ENCODE assay signal across 8 cellular contexts in the genomic region with DNA sequence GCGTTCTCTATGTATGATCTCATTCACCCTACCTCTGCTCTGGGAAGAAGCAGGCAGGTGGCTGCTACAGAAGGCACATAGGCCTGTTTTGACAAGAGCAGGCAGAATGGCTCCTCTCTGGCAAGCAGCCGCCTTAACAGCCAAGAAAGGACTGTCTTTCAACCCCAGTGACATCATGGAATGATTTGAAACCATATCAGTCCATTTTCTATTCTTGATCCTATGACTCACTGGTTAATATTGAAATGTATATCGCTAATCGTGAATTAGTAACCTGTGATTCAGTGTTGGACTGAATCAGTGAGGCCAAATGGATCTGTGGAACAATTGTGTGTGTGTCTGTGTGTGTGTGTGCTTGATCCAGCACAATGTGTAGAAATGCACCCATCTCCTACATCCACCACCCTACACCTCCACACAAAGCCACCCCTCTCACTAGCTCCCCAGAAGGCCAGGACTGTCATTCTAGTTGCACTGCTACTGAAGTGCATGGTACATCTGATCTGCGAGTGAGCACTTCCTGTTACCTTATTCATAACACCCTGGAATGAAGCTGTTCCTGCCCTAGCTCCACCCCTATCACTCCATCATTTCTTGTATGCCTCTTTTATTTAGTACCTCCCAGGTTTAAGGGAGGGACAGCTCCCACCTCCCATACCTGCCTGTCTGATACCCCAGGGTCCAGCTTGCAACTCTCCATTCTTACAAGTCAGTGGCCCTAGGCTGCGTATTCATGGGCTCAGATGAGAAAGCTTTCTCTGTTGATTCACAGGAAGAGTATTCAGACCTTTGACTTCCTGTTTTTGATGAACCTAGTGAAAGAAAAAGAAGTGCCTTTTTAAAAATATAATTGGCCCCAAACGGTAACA.
A peak's percentile ranks its signal among the peaks of the same experiment; 100 is the strongest.
DNase-seq lines count a peak whose midpoint lies in the region; ATAC-seq lines count a peak whose summit lies in the region.

No MANE protein-coding gene starts in this region.

- peaks cover 18% of the 10 kb centered on the region for H3K36me3 Mint-ChIP-seq in T-helper 2 cell treated with Interferon-gamma antibody and Interleukin-4, amounts not matched to agents 5 μg/mL and 100 μg/mL, for 36 hours (ENCODE audit: low read depth)
- H3K36me3 Mint-ChIP-seq in effector memory CD8-positive, alpha-beta T cell (ENCODE audit: insufficient read depth) = no peaks in the 10 kb centered on the region

- H3K4me3 Mint-ChIP-seq in T-helper 2 cell treated with Interferon-gamma antibody and Interleukin-4, amounts not matched to agents 5 μg/mL and 100 μg/mL, for 36 hours = peak overlapping the region; percentile 67
- peak overlapping the region; percentile 40 to 65 for H3K4me3 Mint-ChIP-seq in effector memory CD8-positive, alpha-beta T cell

- peak; percentile 55 for DNase-seq in activated T-cell treated with anti-CD3 and anti-CD28 coated beads for 24 hours (ENCODE audit: low read depth)
- DNase-seq in activated T-cell treated with anti-CD3 and anti-CD28 coated beads for 4 hours = no peak
- DNase-seq in T-helper 2 cell treated with Interferon-gamma antibody and Interleukin-4, amounts not matched to agents 5 μg/mL and 100 μg/mL, for 36 hours (ENCODE audit: low spot score) = peak; percentile 27
- no peak for DNase-seq in effector memory CD8-positive, alpha-beta T cell
- DNase-seq in stimulated activated CD4-positive, alpha-beta T cell treated with anti-CD3 and anti-CD28 coated beads, Interleukin-4, amount 100 ng/mL, for 24 hours = peak; percentile 58
- DNase-seq in effector CD4-positive, alpha-beta T cell = no peak
- no peak for DNase-seq in mesenteric fat pad (ENCODE audit: low spot score)

- peak; percentile 58 for ATAC-seq in HG03103 (IDR thresholded peaks at IDR 0.05; ENCODE audit: low read depth, unreplicated experiment)
- ATAC-seq in effector memory CD8-positive, alpha-beta T cell (replicated peaks) = peak; percentile 91

- H3K4me1 Mint-ChIP-seq in T-helper 2 cell treated with Interferon-gamma antibody and Interleukin-4, amounts not matched to agents 5 μg/mL and 100 μg/mL, for 36 hours (ENCODE audit: low read depth) = peaks cover 25% of the 10 kb centered on the region
- H3K4me1 Mint-ChIP-seq in effector memory CD8-positive, alpha-beta T cell (ENCODE audit: low read depth in 2 of 2) = peaks cover 33 to 44% of the 10 kb centered on the region in 2 donors

- no peaks in the 10 kb centered on the region for H3K27me3 Mint-ChIP-seq in T-helper 2 cell treated with Interferon-gamma antibody and Interleukin-4, amounts not matched to agents 5 μg/mL and 100 μg/mL, for 36 hours (ENCODE audit: low read depth)
- no peaks in the 10 kb centered on the region for H3K27me3 Mint-ChIP-seq in effector memory CD8-positive, alpha-beta T cell

- peaks cover 15% of the 10 kb centered on the region for H3K9me3 Mint-ChIP-seq in T-helper 2 cell treated with Interferon-gamma antibody and Interleukin-4, amounts not matched to agents 5 μg/mL and 100 μg/mL, for 36 hours
- H3K9me3 Mint-ChIP-seq in effector memory CD8-positive, alpha-beta T cell = peaks cover 0 to 2% of the 10 kb centered on the region in 2 donors

- peak overlapping the region; percentile 97 for H3K27ac Mint-ChIP-seq in T-helper 2 cell treated with Interferon-gamma antibody and Interleukin-4, amounts not matched to agents 5 μg/mL and 100 μg/mL, for 36 hours
- H3K27ac Mint-ChIP-seq in effector memory CD8-positive, alpha-beta T cell = peak overlapping the region; percentile 71 to 90

Comparison
In these comparisons a context has a peak if more than half of its experiments do, and no peak if none do; other contexts are left out.
1. DNase-seq: peak in activated T-cell treated with anti-CD3 and anti-CD28 coated beads for 24 hours (single experiment), T-helper 2 cell treated with Interferon-gamma antibody and Interleukin-4, amounts not matched to agents 5 μg/mL and 100 μg/mL, for 36 hours (single experiment) and stimulated activated CD4-positive, alpha-beta T cell treated with anti-CD3 and anti-CD28 coated beads, Interleukin-4, amount 100 ng/mL, for 24 hours (single experiment); none in activated T-cell treated with anti-CD3 and anti-CD28 coated beads for 4 hours (single experiment), effector memory CD8-positive, alpha-beta T cell (0 of 3), effector CD4-positive, alpha-beta T cell (single experiment) and mesenteric fat pad (single experiment).